Comparison of ENCODE assay signal across 8 cellular contexts in genomic region chr7:45663167-45663921, GRCh38.
A peak's percentile ranks its signal among the peaks of the same experiment; 100 is the strongest.
DNase-seq lines count a peak whose midpoint lies in the region; ATAC-seq and TF ChIP-seq lines count a peak whose summit lies in the region.

No MANE protein-coding gene starts in this region.

- intact Hi-C loops in activated CD4-positive, alpha-beta T cell treated with anti-CD3 and anti-CD28 coated beads for 36 hours (cut with DNase I, micrococcal nuclease): loop anchor here in 1 of 2 experiments (1.0 kb wide), 1 partner anchor 191 kb away; no protein-coding TSS in a partner anchor
- intact Hi-C loops in sciatic nerve (cut with DNase I): no loop called here

- H3K27me3 Mint-ChIP-seq in activated CD4-positive, alpha-beta T cell treated with anti-CD3 and anti-CD28 coated beads for 36 hours: peaks cover 2% of the 10 kb centered on the region

- peak; percentile 60 for DNase-seq in activated CD4-positive, alpha-beta T cell treated with anti-CD3 and anti-CD28 coated beads for 36 hours
- no peak for DNase-seq in activated CD4-positive, alpha-beta T cell treated with anti-CD3 and anti-CD28 coated beads for 4 hours
- DNase-seq in RWPE1 (ENCODE audit: low spot score) (peak; percentile 30), fibroblast of peridontal ligament (ENCODE audit: extremely low read depth) (peak; percentile 13), sciatic nerve (ENCODE audit: low spot score) (peak; percentile 31), NCI-H2227 (lab: John Stamatoyannopoulos, UW; ENCODE audit: unreplicated experiment) (no peak)

- no peak overlapping the region for H3K27ac ChIP-seq in RWPE1

- H3K27ac Mint-ChIP-seq in activated CD4-positive, alpha-beta T cell treated with anti-CD3 and anti-CD28 coated beads for 36 hours: no peak overlapping the region

- H3K4me3 Mint-ChIP-seq in activated CD4-positive, alpha-beta T cell treated with anti-CD3 and anti-CD28 coated beads for 36 hours: no peak overlapping the region

- H3K4me1 Mint-ChIP-seq in activated CD4-positive, alpha-beta T cell treated with anti-CD3 and anti-CD28 coated beads for 36 hours: no peaks in the 10 kb centered on the region

- H3K9me3 Mint-ChIP-seq in activated CD4-positive, alpha-beta T cell treated with anti-CD3 and anti-CD28 coated beads for 36 hours (ENCODE audit: low read depth): no peaks in the 10 kb centered on the region

- no peak for ATAC-seq in activated CD4-positive, alpha-beta T cell treated with anti-CD3 and anti-CD28 coated beads for 36 hours
- ATAC-seq in sciatic nerve (no peak), GM19455 (IDR thresholded peaks at IDR 0.05; ENCODE audit: unreplicated experiment) (no peak), GM19397 (IDR thresholded peaks at IDR 0.05; ENCODE audit: unreplicated experiment) (no peak)

- TF ChIP-seq CTCF in RWPE1 (conservative IDR thresholded peaks at IDR 0.05; ENCODE audit: low read depth): peak; percentile 64

- POLR2A ChIA-PET in activated CD4-positive, alpha-beta T cell treated with anti-CD3 and anti-CD28 coated beads for 36 hours (lab: Charles Lee): no interaction called here
- POLR2A ChIA-PET in RWPE1 (lab: Yijun Ruan, JAX; ENCODE audit: low non-redundant PET): no interaction called here

- CTCF ChIA-PET in activated CD4-positive, alpha-beta T cell treated with anti-CD3 and anti-CD28 coated beads for 36 hours (lab: Charles Lee): interaction anchor here (0.6 to 1.1 kb wide), 6 partner anchors 9 to 468 kb away, joined by 3 to 4 read pairs (median 4); no protein-coding TSS in a partner anchor
- CTCF ChIA-PET in RWPE1 (lab: Yijun Ruan, JAX): interaction anchor here (0.5 to 1.7 kb wide), 11 partner anchors 10 to 650 kb away, joined by 3 to 7 read pairs (median 3); no protein-coding TSS in a partner anchor

- no peaks in the 10 kb centered on the region for H3K36me3 Mint-ChIP-seq in activated CD4-positive, alpha-beta T cell treated with anti-CD3 and anti-CD28 coated beads for 36 hours (ENCODE audit: low read depth)

Comparison
In these comparisons a context has a peak if more than half of its experiments do, and no peak if none do; other contexts are left out.
1. DNase-seq: peak in activated CD4-positive, alpha-beta T cell treated with anti-CD3 and anti-CD28 coated beads for 36 hours (single experiment), RWPE1 (single experiment), fibroblast of peridontal ligament (single experiment) and sciatic nerve (single experiment); none in activated CD4-positive, alpha-beta T cell treated with anti-CD3 and anti-CD28 coated beads for 4 hours (0 of 2) and NCI-H2227 (single experiment).